Comparison of ENCODE assay signal across 28 cellular contexts in the genomic region with DNA sequence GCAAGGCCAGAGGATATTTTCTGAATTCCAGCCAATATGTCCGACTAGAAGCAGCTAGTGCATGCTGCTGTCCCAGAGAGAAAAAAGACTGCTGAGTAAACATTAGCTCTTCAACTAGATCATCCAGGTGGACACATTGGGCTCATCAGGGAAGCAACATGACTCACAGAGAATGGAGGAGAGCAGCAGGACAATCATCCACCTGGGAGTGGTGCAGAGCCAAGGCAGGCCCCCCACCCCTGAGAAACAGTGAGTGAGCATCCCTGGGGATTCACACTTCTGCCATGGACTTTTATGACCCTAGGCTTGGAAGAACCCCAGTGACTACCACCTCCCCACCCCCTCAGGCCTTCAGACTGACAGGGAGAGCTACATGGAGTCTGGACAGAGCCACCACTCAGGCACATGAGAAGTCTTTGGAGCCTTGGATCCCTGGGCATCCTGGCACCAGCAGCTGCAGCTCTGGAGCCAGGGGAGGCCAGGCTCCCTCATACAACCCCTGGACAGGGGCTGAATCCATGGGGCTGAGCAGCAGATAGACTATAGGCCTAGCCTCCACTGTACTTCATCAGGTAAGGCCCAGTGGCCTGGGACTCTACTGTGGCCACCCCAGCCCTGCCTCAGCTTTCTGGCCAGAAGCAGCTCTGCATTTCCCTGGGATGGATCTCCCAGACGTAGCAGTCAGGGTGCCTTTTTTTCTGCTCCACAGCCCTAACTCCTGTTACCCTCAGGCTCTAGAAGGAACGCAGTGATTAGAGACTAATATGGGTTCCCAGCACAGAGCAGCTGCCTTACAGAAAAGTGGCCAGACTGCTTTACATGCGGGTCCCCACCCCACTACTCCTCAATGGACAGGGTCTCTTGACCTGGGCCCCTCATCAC.
"Had no signal": no experiment of that assay in that cellular context is flagged by ENCODE, and none has a peak within 500 bp of the region (broad histone marks: within the 10 kb centered on the region; RNA-seq: fewer than 3 reads in every experiment).

No MANE protein-coding gene starts in this region.

- H3K27me3 ChIP-seq: body of pancreas, cardiac muscle cell, colonic mucosa, gastroesophageal sphincter, hepatocyte, neural progenitor cell, testis, transverse colon, uterus had no signal

- DNase-seq: activated CD4-positive, alpha-beta T cell treated with anti-CD3 and anti-CD28 coated beads for 36 hours; activated CD4-positive, CD25-positive, alpha-beta regulatory T cell; activated CD8-positive, alpha-beta memory T cell treated with anti-CD3 and anti-CD28 coated beads, Interleukin-2, amount 10 ng/mL, durations not matched to agents 7 days and 5 days; activated CD8-positive, alpha-beta T cell treated with anti-CD3 and anti-CD28 coated beads, Interleukin-2, amount 10 ng/mL, durations not matched to agents 7 days and 5 days; activated T-cell treated with anti-CD3 and anti-CD28 coated beads, Interleukin-2, amount 50 U/mL, for 48 hours; aorta; body of pancreas; cerebellar nuclear complex; colonic mucosa; effector CD8-positive, alpha-beta T cell; kidney; lower lobe of right lung; mesenchymal stem cell; naive thymus-derived CD8-positive, alpha-beta T cell; occipital lobe; psoas muscle; stimulated activated CD4-positive, alpha-beta T cell treated with anti-CD3 and anti-CD28 coated beads, Interleukin-15, amount 100 ng/mL, for 24 hours; stimulated activated CD4-positive, alpha-beta T cell treated with anti-CD3 and anti-CD28 coated beads, Interleukin-2, amount 100 ng/mL, for 24 hours; stimulated activated naive CD4-positive, alpha-beta T cell; testis; transverse colon; uterus had no signal

- H3K9me3 ChIP-seq: body of pancreas, colonic mucosa, gastroesophageal sphincter, lower lobe of right lung, psoas muscle, testis, transverse colon, uterus had no signal

- H3K36me3 ChIP-seq: cardiac muscle cell, colonic mucosa, gastroesophageal sphincter, lower lobe of right lung, neural progenitor cell, transverse colon, uterus had no signal

- H3K4me1 ChIP-seq: colonic mucosa, neural progenitor cell, parathyroid adenoma, testis, uterus had no signal

- H3K27ac ChIP-seq: body of pancreas, cardiac muscle cell, colonic mucosa, gastroesophageal sphincter, hepatocyte, lower lobe of right lung, neural progenitor cell, parathyroid adenoma, psoas muscle, testis, transverse colon, uterus had no signal

- H3K4me3 ChIP-seq: body of pancreas, cardiac muscle cell, colonic mucosa, gastroesophageal sphincter, hepatocyte, lower lobe of right lung, neural progenitor cell, psoas muscle, smooth muscle cell, testis, transverse colon, uterus had no signal

- H3K4me2 ChIP-seq: hepatocyte, neural progenitor cell, smooth muscle cell had no signal

- H3K9ac ChIP-seq: neural progenitor cell, parathyroid adenoma had no signal

- ATAC-seq: activated CD4-positive, alpha-beta T cell treated with anti-CD3 and anti-CD28 coated beads for 36 hours; activated CD8-positive, alpha-beta memory T cell treated with anti-CD3 and anti-CD28 coated beads, Interleukin-2, amount 10 ng/mL, durations not matched to agents 7 days and 5 days; activated CD8-positive, alpha-beta T cell treated with anti-CD3 and anti-CD28 coated beads, Interleukin-2, amount 10 ng/mL, durations not matched to agents 7 days and 5 days; body of pancreas; gastroesophageal sphincter; lower lobe of right lung; naive thymus-derived CD8-positive, alpha-beta T cell had no signal
